ENCODE assay signal across 8 cellular contexts in genomic region chr2:148541792-148542191, GRCh38.
"Had no signal": no experiment of that assay in that cellular context is flagged by ENCODE, and none has a peak within 500 bp of the region (broad histone marks: within the 10 kb centered on the region; RNA-seq: fewer than 3 reads in every experiment).

No MANE protein-coding gene starts in this region.

- H3K9ac ChIP-seq: GM23248 had no signal

- H3K27ac ChIP-seq: GM23248, HL-60 had no signal

- H3K4me1 ChIP-seq: HAP-1 had no signal

- H3K9me3 ChIP-seq: HAP-1 had no signal

- H3K36me3 ChIP-seq: HAP-1 had no signal

- H3K4me3 Mint-ChIP-seq: HFFc6 had no signal

- H3K27ac Mint-ChIP-seq: HFFc6 had no signal

- H3K9me3 Mint-ChIP-seq: HFFc6 had no signal

- H2AFZ ChIP-seq: GM23248 had no signal

- DNase-seq: GM23248, GOT3, HFFc6, IMR-90, KBM-7 had no signal

- ATAC-seq: HCT116 had no signal

- H3K4me3 ChIP-seq: GM23248, HAP-1 had no signal
